ENCODE assay signal across 8 cellular contexts in the genomic region with DNA sequence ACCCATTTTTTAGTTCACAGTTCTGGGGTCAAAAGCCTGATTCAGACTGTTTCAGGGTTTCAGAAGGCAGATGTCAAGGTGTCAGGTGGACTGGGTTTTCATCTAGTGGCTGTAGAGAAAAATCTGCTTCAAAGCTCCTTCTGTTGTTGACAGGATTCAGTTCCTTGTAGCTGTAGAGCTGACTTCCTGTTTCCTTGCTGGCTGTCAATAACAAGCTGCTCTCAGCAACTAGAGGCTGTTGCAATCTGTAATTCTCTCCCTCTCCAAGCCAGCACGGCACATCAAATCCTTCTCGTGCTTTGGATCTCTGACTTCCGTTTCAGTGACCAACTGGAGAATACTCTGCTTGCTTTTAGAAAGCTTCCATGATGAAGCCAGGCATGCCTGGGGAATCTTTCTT.
DNase-seq lines count a peak whose midpoint lies in the region; ATAC-seq and TF ChIP-seq lines count a peak whose summit lies in the region.

No MANE protein-coding gene starts in this region.

- H3K9me3 Mint-ChIP-seq in activated CD8-positive, alpha-beta T cell treated with anti-CD3 and anti-CD28 coated beads for 36 hours, result no peaks in the 10 kb centered on the region
- peaks cover 6% of the 10 kb centered on the region for H3K9me3 Mint-ChIP-seq in type B pancreatic cell

- no peak overlapping the region for H3K27ac Mint-ChIP-seq in activated CD8-positive, alpha-beta T cell treated with anti-CD3 and anti-CD28 coated beads for 36 hours
- H3K27ac Mint-ChIP-seq in type B pancreatic cell, result no peak overlapping the region

- CTCF ChIA-PET in activated CD8-positive, alpha-beta T cell treated with anti-CD3 and anti-CD28 coated beads for 36 hours (lab: Charles Lee), result interaction anchor here (1.1 to 1.2 kb wide), 2 partner anchors 9 to 15 kb away, joined by 3 to 5 read pairs; no protein-coding TSS in a partner anchor

- no peak overlapping the region for H3K4me3 Mint-ChIP-seq in activated CD8-positive, alpha-beta T cell treated with anti-CD3 and anti-CD28 coated beads for 36 hours
- H3K4me3 Mint-ChIP-seq in type B pancreatic cell, result no peak overlapping the region

- POLR2A ChIA-PET in activated CD8-positive, alpha-beta T cell treated with anti-CD3 and anti-CD28 coated beads for 36 hours (lab: Charles Lee), result no interaction called here

- WGBS in psoas muscle, 3 donors, result 36 to 42% (median 41%) methylated on average over 3 of the region's 3 CpGs

- H3K4me1 ChIP-seq in psoas muscle, result no peaks in the 10 kb centered on the region

- no peak overlapping the region for H3K4me3 ChIP-seq in psoas muscle

- H3K9me3 ChIP-seq in psoas muscle, result peaks cover 4% of the 10 kb centered on the region

- H3K4me1 Mint-ChIP-seq in activated CD8-positive, alpha-beta T cell treated with anti-CD3 and anti-CD28 coated beads for 36 hours (ENCODE audit: low read depth), result peaks cover 8% of the 10 kb centered on the region
- H3K4me1 Mint-ChIP-seq in type B pancreatic cell (ENCODE audit: unreplicated experiment), result no peaks in the 10 kb centered on the region

- no peaks in the 10 kb centered on the region for H3K27me3 Mint-ChIP-seq in activated CD8-positive, alpha-beta T cell treated with anti-CD3 and anti-CD28 coated beads for 36 hours
- no peaks in the 10 kb centered on the region for H3K27me3 Mint-ChIP-seq in type B pancreatic cell

- peak; percentile 2 for DNase-seq in CD1c-positive myeloid dendritic cell (ENCODE audit: extremely low spot score)
- peak; percentile 3 for DNase-seq in activated CD8-positive, alpha-beta T cell treated with anti-CD3 and anti-CD28 coated beads for 36 hours
- no peak for DNase-seq in type B pancreatic cell (ENCODE audit: extremely low spot score, unreplicated experiment)
- DNase-seq in DMS 273 (lab: John Stamatoyannopoulos, UW; ENCODE audit: unreplicated experiment), result no peak
- DNase-seq in psoas muscle, result no peak
- no peak for DNase-seq in activated CD4-positive, alpha-beta T cell treated with anti-CD3 and anti-CD28 coated beads, Interleukin-2, amount 50 U/mL, for 1 hour

- H3K36me3 Mint-ChIP-seq in activated CD8-positive, alpha-beta T cell treated with anti-CD3 and anti-CD28 coated beads for 36 hours (ENCODE audit: low read depth), result no peaks in the 10 kb centered on the region
- H3K36me3 Mint-ChIP-seq in type B pancreatic cell, result no peaks in the 10 kb centered on the region

- no peak for TF ChIP-seq CTCF in activated CD8-positive, alpha-beta T cell treated with anti-CD3 and anti-CD28 coated beads for 36 hours (IDR thresholded peaks at IDR 0.05)
- TF ChIP-seq CTCF in type B pancreatic cell (conservative IDR thresholded peaks at IDR 0.05), result no peak
- TF ChIP-seq CTCF in psoas muscle (IDR thresholded peaks at IDR 0.05), result no peak

- H3K27me3 ChIP-seq in psoas muscle (ENCODE audit: insufficient read depth in 3 of 3, low read length in 2 of 3), result no peaks in the 10 kb centered on the region

- H3K27ac ChIP-seq in psoas muscle, result no peak overlapping the region

- no peaks in the 10 kb centered on the region for H3K36me3 ChIP-seq in psoas muscle (ENCODE audit: insufficient read depth in 1 of 2, low read depth in 1 of 2)

- intact Hi-C loops in activated CD8-positive, alpha-beta T cell treated with anti-CD3 and anti-CD28 coated beads for 36 hours (cut with micrococcal nuclease), result no loop called here
- intact Hi-C loops in psoas muscle (cut with DNase I), result no loop called here

- ATAC-seq in GM19035 (IDR thresholded peaks at IDR 0.05; ENCODE audit: unreplicated experiment) (peak; percentile 84), HG03280 (IDR thresholded peaks at IDR 0.05; ENCODE audit: unreplicated experiment) (peak; percentile 76), psoas muscle (no peak)
- ATAC-seq in activated CD8-positive, alpha-beta T cell treated with anti-CD3 and anti-CD28 coated beads for 36 hours, result peak; percentile 27

Comparison
In these comparisons a context has a peak if more than half of its experiments do, and no peak if none do; other contexts are left out.
1. DNase-seq: peak in CD1c-positive myeloid dendritic cell (single experiment) and activated CD8-positive, alpha-beta T cell treated with anti-CD3 and anti-CD28 coated beads for 36 hours (single experiment); none in type B pancreatic cell (single experiment), DMS 273 (single experiment), psoas muscle (0 of 2) and activated CD4-positive, alpha-beta T cell treated with anti-CD3 and anti-CD28 coated beads, Interleukin-2, amount 50 U/mL, for 1 hour (single experiment).
2. ATAC-seq: peak in GM19035 (single experiment), HG03280 (single experiment) and activated CD8-positive, alpha-beta T cell treated with anti-CD3 and anti-CD28 coated beads for 36 hours (single experiment); none in psoas muscle (0 of 4).